In the genomic region with DNA sequence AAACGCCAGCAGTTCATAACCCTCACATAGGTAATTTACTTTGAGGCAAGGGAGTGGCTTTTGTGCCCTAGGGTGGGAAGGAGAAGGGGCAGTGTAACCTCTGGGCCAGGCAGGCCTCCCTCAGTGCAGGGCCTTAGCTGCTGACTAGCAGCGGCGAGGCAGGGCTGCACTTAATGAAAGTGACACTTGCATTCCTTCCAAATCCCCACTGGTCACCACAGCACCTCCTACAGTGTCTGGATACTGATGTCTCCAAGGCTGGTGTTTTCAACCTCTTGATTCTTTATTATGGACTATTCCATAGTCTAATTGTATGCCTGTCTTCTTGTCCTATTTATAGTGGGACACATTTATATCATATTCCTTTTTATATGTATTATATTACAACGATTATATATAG, we compare ENCODE assay signal across 1 cellular context.
TF ChIP-seq lines count a peak whose summit lies in the region.

No MANE protein-coding gene starts in this region.

TF ChIP-seq in WTC11, 78 proteins besides CTCF, POLR2A, EP300 and RAD21 (continued from another document):
- TF ChIP-seq, protein P1, sequence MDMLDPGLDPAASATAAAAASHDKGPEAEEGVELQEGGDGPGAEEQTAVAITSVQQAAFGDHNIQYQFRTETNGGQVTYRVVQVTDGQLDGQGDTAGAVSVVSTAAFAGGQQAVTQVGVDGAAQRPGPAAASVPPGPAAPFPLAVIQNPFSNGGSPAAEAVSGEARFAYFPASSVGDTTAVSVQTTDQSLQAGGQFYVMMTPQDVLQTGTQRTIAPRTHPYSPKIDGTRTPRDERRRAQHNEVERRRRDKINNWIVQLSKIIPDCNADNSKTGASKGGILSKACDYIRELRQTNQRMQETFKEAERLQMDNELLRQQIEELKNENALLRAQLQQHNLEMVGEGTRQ (CRISPR knock-in tag; IDR thresholded peaks at IDR 0.05), result no peak
- TF ChIP-seq GABPB1 (CRISPR knock-in tag; IDR thresholded peaks at IDR 0.05) (no peak), OVOL2 (CRISPR knock-in tag; IDR thresholded peaks at IDR 0.05; ENCODE audit: borderline replicate concordance) (no peak), SOX15 (CRISPR knock-in tag; IDR thresholded peaks at IDR 0.05) (no peak)
- TF ChIP-seq, protein P2, sequence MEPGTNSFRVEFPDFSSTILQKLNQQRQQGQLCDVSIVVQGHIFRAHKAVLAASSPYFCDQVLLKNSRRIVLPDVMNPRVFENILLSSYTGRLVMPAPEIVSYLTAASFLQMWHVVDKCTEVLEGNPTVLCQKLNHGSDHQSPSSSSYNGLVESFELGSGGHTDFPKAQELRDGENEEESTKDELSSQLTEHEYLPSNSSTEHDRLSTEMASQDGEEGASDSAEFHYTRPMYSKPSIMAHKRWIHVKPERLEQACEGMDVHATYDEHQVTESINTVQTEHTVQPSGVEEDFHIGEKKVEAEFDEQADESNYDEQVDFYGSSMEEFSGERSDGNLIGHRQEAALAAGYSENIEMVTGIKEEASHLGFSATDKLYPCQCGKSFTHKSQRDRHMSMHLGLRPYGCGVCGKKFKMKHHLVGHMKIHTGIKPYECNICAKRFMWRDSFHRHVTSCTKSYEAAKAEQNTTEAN (CRISPR knock-in tag; IDR thresholded peaks at IDR 0.05), result no peak
